In the genomic region with DNA sequence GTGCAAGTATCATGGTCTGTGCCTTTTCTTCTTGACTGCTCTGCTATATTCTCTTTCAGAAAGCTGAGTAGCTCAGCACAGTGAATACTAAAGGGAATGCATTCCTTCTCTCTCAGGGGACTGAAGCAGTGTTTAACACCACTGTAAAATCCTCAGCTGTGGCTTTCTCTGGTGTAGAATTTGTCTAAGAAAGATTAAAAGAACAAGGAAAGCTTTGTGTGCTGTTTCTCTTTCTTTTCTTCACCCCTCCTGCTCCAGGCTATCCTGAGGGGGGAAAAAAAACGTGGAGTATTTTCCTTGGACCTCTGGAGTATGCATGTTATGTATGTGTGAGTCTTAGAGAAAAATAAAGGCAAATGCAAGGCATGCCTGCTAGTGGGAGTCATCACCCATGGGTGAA, we compare ENCODE assay signal across 1 cellular context.
TF ChIP-seq lines count a peak whose summit lies in the region.

No MANE protein-coding gene starts in this region.

TF ChIP-seq in WTC11, 78 proteins besides CTCF, POLR2A, EP300 and RAD21 (continued from another document):
- TF ChIP-seq, protein P1, sequence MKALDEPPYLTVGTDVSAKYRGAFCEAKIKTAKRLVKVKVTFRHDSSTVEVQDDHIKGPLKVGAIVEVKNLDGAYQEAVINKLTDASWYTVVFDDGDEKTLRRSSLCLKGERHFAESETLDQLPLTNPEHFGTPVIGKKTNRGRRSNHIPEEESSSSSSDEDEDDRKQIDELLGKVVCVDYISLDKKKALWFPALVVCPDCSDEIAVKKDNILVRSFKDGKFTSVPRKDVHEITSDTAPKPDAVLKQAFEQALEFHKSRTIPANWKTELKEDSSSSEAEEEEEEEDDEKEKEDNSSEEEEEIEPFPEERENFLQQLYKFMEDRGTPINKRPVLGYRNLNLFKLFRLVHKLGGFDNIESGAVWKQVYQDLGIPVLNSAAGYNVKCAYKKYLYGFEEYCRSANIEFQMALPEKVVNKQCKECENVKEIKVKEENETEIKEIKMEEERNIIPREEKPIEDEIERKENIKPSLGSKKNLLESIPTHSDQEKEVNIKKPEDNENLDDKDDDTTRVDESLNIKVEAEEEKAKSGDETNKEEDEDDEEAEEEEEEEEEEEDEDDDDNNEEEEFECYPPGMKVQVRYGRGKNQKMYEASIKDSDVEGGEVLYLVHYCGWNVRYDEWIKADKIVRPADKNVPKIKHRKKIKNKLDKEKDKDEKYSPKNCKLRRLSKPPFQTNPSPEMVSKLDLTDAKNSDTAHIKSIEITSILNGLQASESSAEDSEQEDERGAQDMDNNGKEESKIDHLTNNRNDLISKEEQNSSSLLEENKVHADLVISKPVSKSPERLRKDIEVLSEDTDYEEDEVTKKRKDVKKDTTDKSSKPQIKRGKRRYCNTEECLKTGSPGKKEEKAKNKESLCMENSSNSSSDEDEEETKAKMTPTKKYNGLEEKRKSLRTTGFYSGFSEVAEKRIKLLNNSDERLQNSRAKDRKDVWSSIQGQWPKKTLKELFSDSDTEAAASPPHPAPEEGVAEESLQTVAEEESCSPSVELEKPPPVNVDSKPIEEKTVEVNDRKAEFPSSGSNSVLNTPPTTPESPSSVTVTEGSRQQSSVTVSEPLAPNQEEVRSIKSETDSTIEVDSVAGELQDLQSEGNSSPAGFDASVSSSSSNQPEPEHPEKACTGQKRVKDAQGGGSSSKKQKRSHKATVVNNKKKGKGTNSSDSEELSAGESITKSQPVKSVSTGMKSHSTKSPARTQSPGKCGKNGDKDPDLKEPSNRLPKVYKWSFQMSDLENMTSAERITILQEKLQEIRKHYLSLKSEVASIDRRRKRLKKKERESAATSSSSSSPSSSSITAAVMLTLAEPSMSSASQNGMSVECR (CRISPR knock-in tag; IDR thresholded peaks at IDR 0.05; ENCODE audit: borderline replicate concordance), result no peak
- TF ChIP-seq, protein P2, sequence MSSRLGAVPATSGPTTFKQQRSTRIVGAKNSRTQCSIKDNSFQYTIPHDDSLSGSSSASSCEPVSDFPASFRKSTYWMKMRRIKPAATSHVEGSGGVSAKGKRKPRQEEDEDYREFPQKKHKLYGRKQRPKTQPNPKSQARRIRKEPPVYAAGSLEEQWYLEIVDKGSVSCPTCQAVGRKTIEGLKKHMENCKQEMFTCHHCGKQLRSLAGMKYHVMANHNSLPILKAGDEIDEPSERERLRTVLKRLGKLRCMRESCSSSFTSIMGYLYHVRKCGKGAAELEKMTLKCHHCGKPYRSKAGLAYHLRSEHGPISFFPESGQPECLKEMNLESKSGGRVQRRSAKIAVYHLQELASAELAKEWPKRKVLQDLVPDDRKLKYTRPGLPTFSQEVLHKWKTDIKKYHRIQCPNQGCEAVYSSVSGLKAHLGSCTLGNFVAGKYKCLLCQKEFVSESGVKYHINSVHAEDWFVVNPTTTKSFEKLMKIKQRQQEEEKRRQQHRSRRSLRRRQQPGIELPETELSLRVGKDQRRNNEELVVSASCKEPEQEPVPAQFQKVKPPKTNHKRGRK (CRISPR knock-in tag; IDR thresholded peaks at IDR 0.05; ENCODE audit: borderline replicate concordance), result no peak
- TF ChIP-seq RELA (CRISPR knock-in tag; IDR thresholded peaks at IDR 0.05; ENCODE audit: borderline replicate concordance) (no peak), TEAD4 (CRISPR knock-in tag; IDR thresholded peaks at IDR 0.05) (no peak), OVOL2 (CRISPR knock-in tag; IDR thresholded peaks at IDR 0.05; ENCODE audit: borderline replicate concordance) (no peak), JAZF1 (CRISPR knock-in tag; IDR thresholded peaks at IDR 0.05) (no peak), ZNF396 (CRISPR knock-in tag; IDR thresholded peaks at IDR 0.05; ENCODE audit: borderline replicate concordance) (no peak), ELF4 (CRISPR knock-in tag; IDR thresholded peaks at IDR 0.05; ENCODE audit: low read depth) (no peak), JUN (CRISPR knock-in tag; IDR thresholded peaks at IDR 0.05) (no peak)
- TF ChIP-seq, protein P3, sequence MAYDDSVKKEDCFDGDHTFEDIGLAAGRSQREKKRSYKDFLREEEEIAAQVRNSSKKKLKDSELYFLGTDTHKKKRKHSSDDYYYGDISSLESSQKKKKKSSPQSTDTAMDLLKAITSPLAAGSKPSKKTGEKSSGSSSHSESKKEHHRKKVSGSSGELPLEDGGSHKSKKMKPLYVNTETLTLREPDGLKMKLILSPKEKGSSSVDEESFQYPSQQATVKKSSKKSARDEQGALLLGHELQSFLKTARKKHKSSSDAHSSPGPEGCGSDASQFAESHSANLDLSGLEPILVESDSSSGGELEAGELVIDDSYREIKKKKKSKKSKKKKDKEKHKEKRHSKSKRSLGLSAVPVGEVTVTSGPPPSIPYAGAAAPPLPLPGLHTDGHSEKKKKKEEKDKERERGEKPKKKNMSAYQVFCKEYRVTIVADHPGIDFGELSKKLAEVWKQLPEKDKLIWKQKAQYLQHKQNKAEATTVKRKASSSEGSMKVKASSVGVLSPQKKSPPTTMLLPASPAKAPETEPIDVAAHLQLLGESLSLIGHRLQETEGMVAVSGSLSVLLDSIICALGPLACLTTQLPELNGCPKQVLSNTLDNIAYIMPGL (CRISPR knock-in tag; IDR thresholded peaks at IDR 0.05), result no peak
- TF ChIP-seq, protein P4, sequence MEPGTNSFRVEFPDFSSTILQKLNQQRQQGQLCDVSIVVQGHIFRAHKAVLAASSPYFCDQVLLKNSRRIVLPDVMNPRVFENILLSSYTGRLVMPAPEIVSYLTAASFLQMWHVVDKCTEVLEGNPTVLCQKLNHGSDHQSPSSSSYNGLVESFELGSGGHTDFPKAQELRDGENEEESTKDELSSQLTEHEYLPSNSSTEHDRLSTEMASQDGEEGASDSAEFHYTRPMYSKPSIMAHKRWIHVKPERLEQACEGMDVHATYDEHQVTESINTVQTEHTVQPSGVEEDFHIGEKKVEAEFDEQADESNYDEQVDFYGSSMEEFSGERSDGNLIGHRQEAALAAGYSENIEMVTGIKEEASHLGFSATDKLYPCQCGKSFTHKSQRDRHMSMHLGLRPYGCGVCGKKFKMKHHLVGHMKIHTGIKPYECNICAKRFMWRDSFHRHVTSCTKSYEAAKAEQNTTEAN (CRISPR knock-in tag; IDR thresholded peaks at IDR 0.05), result no peak
- TF ChIP-seq, protein P5, sequence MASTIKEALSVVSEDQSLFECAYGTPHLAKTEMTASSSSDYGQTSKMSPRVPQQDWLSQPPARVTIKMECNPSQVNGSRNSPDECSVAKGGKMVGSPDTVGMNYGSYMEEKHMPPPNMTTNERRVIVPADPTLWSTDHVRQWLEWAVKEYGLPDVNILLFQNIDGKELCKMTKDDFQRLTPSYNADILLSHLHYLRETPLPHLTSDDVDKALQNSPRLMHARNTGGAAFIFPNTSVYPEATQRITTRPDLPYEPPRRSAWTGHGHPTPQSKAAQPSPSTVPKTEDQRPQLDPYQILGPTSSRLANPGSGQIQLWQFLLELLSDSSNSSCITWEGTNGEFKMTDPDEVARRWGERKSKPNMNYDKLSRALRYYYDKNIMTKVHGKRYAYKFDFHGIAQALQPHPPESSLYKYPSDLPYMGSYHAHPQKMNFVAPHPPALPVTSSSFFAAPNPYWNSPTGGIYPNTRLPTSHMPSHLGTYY (CRISPR knock-in tag; IDR thresholded peaks at IDR 0.05), result no peak
